In the genomic region with DNA sequence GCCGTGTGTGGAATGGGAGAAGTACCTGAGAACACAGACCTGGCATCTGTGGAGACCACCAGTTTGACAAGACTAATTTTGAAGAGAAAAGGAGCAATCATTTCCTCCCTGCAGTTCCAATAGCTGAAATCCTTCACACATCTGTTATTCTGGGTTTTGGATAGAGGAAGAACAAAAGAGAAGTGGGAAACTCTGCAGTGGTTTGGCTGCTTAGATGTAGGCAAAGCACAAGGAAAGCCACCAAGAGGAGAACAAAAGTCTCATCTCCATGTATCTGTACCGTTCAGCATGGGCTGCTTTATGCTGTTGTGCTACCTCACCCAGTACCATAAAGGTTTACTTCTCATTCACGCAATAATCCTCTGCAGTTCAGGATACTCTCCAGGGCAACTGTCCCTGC, we compare ENCODE assay signal across 20 cellular contexts.
A peak's percentile ranks its signal among the peaks of the same experiment; 100 is the strongest.
DNase-seq lines count a peak whose midpoint lies in the region; ATAC-seq, FAIRE-seq and TF ChIP-seq lines count a peak whose summit lies in the region.
"Had no signal": no experiment of that assay in that cellular context is flagged by ENCODE, and none has a peak within 500 bp of the region (broad histone marks: within the 10 kb centered on the region; RNA-seq: fewer than 3 reads in every experiment).

No MANE protein-coding gene starts in this region.

- H2BK120ac ChIP-seq in neuronal stem cell (ENCODE audit: low read depth, low read length): no peak overlapping the region

- no peak overlapping the region for H2BK12ac ChIP-seq in neuronal stem cell (ENCODE audit: low read length)

- WGBS in neuronal stem cell (ENCODE audit: extremely low coverage in 2 of 2, insufficient read length in 2 of 2, insufficient replicate concordance in 1 of 2), 2 donors: no CpG with 5 or more reads among the region's 3 CpGs

- H3K4ac ChIP-seq in neuronal stem cell (ENCODE audit: low read length): no peak overlapping the region

- peaks cover 0 to 3% of the 10 kb centered on the region in 2 donors for H3K9me3 ChIP-seq in neuronal stem cell (replicated peaks in 1 of 2; ENCODE audit: control insufficient read depth in 2 of 2, insufficient read depth in 1 of 2, low read depth in 1 of 2, low read length in 2 of 2)

- H3K79me1 ChIP-seq in neuronal stem cell (ENCODE audit: low read depth, low read length): no peaks in the 10 kb centered on the region

- H2AK5ac ChIP-seq in neuronal stem cell (ENCODE audit: low read depth, low read length): no peak overlapping the region

- H2AFZ ChIP-seq in neuronal stem cell (ENCODE audit: low read length): peak overlapping the region; percentile 31
- H2AFZ ChIP-seq: PC-9 had no signal

- peak; percentile 35 for FAIRE-seq in GM12891 (lab: Jason Lieb, UNC)
- FAIRE-seq: HTR-8/SVneo had no signal

- no peak overlapping the region for H4K91ac ChIP-seq in neuronal stem cell (ENCODE audit: low read depth, low read length, poor library complexity)

- H3K27me3 ChIP-seq in neuronal stem cell (ENCODE audit: control insufficient read depth in 3 of 3, insufficient read depth in 3 of 3, low read depth in 1 of 3, low read length in 3 of 3): no peaks in the 10 kb centered on the region

- no peak overlapping the region for H2BK5ac ChIP-seq in neuronal stem cell (ENCODE audit: low read length)

- no peak overlapping the region for H3K18ac ChIP-seq in neuronal stem cell (ENCODE audit: low read length)

- no peak overlapping the region for H3K23ac ChIP-seq in neuronal stem cell (ENCODE audit: low read depth, low read length, poor library complexity)

- no peaks in the 10 kb centered on the region for H3K36me3 ChIP-seq in neuronal stem cell (replicated peaks in 1 of 2; ENCODE audit: control insufficient read depth in 2 of 2, insufficient read depth in 2 of 2, low read length in 2 of 2)

- no peak overlapping the region for H3K4me2 ChIP-seq in neuronal stem cell (ENCODE audit: insufficient read depth, low read length, poor library complexity, severe bottlenecking)
- H3K4me2 ChIP-seq: PC-9 had no signal

- TF ChIP-seq POLR2A in GM12891 (IDR thresholded peaks at IDR 0.05; ENCODE audit: low read depth, low read length): no peak

- H3K9ac ChIP-seq in neuronal stem cell (ENCODE audit: low read depth, low read length, poor library complexity): no peak overlapping the region

- DNase-seq in GM12891 (ENCODE audit: insufficient read length, low spot score) (no peak), Kasumi-1 (lab: John Stamatoyannopoulos, UW) (peak; percentile 68 to 85), SKM-1 (lab: John Stamatoyannopoulos, UW; ENCODE audit: unreplicated experiment) (peak; percentile 53), neuronal stem cell (ENCODE audit: low spot score) (no peak), NCI-H82 (lab: John Stamatoyannopoulos, UW) (no peak), hepatic stellate cell (ENCODE audit: low spot score) (no peak)
- DNase-seq: DMS79 treated with DMSO at 0.1 percent for 48 hours, GOT3, MM.1S, NCI-H1417 treated with DMSO at 0.1 percent for 48 hours, NCI-H1930, NCI-H226, NCI-H524, PC-9, T-helper 1 cell, T-helper 9 cell had no signal

- no peak overlapping the region for H3K14ac ChIP-seq in neuronal stem cell (ENCODE audit: low read length)

- no peaks in the 10 kb centered on the region for H3K4me1 ChIP-seq in neuronal stem cell (ENCODE audit: control insufficient read depth in 2 of 2, insufficient read depth in 1 of 2, low read depth in 1 of 2, low read length in 2 of 2)

- no peak overlapping the region for H2BK15ac ChIP-seq in neuronal stem cell (ENCODE audit: low read length)

- no peak overlapping the region for H3K4me3 ChIP-seq in neuronal stem cell (ENCODE audit: low read length in 2 of 2)
- H3K4me3 ChIP-seq: PC-9 had no signal

- no peak overlapping the region for H3K27ac ChIP-seq in neuronal stem cell (replicated peaks; ENCODE audit: low read length)
- H3K27ac ChIP-seq: C4-2B, PC-9 had no signal

- no peak overlapping the region for H4K8ac ChIP-seq in neuronal stem cell (ENCODE audit: low read depth, low read length)

- no peak for ATAC-seq in GM21367 (IDR thresholded peaks at IDR 0.05; ENCODE audit: unreplicated experiment)
- ATAC-seq in GM18867 (IDR thresholded peaks at IDR 0.05; ENCODE audit: unreplicated experiment): no peak

TF ChIP-seq in GM12891, 5 proteins besides CTCF, POLR2A, EP300 and RAD21:
- no peak for TF ChIP-seq TAF1 (IDR thresholded peaks at IDR 0.05; ENCODE audit: low read depth, low read length)
- TF ChIP-seq POU2F2 (IDR thresholded peaks at IDR 0.05; ENCODE audit: low read depth, low read length): no peak
- peak; percentile 45 for TF ChIP-seq SPI1 (IDR thresholded peaks at IDR 0.05; ENCODE audit: low read depth, low read length)

Comparison
In these comparisons a context has a peak if more than half of its experiments do, and no peak if none do; other contexts are left out.
1. DNase-seq: peak in Kasumi-1 (2 of 2) and SKM-1 (single experiment); none in GM12891 (single experiment), neuronal stem cell (single experiment), NCI-H82 (single experiment) and hepatic stellate cell (single experiment).